In the genomic region with DNA sequence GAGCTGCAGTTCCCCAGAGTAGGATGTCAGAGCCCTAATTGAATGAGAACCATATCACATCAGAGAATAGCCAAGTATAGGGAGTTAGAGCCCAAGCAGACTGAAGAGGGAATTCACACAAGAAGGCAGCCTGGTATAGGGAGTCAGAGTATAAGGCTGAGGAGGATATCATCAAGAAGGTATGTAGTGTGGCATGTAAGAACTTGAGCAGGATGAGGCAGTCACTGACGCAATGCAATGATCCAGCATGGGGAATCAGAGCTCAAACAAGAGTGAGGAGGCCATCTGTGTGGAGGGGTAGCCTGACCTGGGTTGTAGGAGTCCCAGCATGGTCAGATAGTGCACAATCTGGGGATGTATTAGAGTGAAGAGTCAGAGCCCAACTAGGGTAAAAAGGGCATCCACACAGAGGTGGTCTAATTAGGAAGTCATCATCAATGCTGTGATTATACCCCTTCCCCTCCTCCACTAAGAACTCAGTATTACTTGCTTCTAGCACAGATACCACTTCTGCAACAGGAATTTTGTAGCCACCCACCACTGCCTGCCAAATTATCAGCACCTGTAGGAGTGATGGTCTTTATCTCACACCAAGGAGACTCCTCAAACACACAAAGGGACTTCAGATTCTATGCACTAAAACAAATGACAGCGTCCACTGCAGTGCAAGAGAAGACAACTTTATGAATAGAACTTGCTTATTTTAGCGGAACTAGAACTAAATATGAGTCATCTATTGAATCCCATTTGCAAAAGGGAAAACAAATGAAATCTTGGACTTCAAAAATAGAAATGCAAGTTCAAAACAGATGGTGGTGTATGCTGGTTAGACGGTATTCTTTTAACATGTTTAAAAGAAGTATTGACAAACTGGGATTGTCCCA, we compare ENCODE assay signal across 9 cellular contexts.
DNase-seq lines count a peak whose midpoint lies in the region; ATAC-seq, FAIRE-seq and TF ChIP-seq lines count a peak whose summit lies in the region.
"Had no signal": no experiment of that assay in that cellular context is flagged by ENCODE, and none has a peak within 500 bp of the region (broad histone marks: within the 10 kb centered on the region; RNA-seq: fewer than 3 reads in every experiment).

No MANE protein-coding gene starts in this region.

- ATAC-seq in GM21786 (IDR thresholded peaks at IDR 0.05; ENCODE audit: unreplicated experiment) (peak; percentile 81), HG02970 (IDR thresholded peaks at IDR 0.05; ENCODE audit: low FRiP score, unreplicated experiment) (no peak), GM21381 (IDR thresholded peaks at IDR 0.05; ENCODE audit: unreplicated experiment) (no peak)

- peak; percentile 65 for FAIRE-seq in GM12891 (lab: Jason Lieb, UNC)

- DNase-seq in GM12891 (ENCODE audit: insufficient read length, low spot score) (no peak), HT1080 (ENCODE audit: low read depth) (peak; percentile 51), inferior parietal cortex (ENCODE audit: extremely low spot score) (peak; percentile 23), midbrain (lab: John Stamatoyannopoulos, UW) (no peak)
- DNase-seq in activated CD4-positive, alpha-beta T cell treated with anti-CD3 and anti-CD28 coated beads, Interleukin-2, amount 50 U/mL, for 1 hour = no peak
- DNase-seq: DND-41 had no signal

- TF ChIP-seq POLR2A in GM12891 (IDR thresholded peaks at IDR 0.05; ENCODE audit: low read depth, low read length) = no peak

TF ChIP-seq in GM12891, 5 proteins besides CTCF, POLR2A, EP300 and RAD21:
- TF ChIP-seq SPI1 (IDR thresholded peaks at IDR 0.05; ENCODE audit: low read depth, low read length) (peak; percentile 62), PAX5 (IDR thresholded peaks at IDR 0.05; ENCODE audit: insufficient read depth, low read length, severe bottlenecking) (no peak)

Comparison
In these comparisons a context has a peak if more than half of its experiments do, and no peak if none do; other contexts are left out.
1. DNase-seq: peak in HT1080 (single experiment) and inferior parietal cortex (single experiment); none in GM12891 (single experiment), activated CD4-positive, alpha-beta T cell treated with anti-CD3 and anti-CD28 coated beads, Interleukin-2, amount 50 U/mL, for 1 hour (single experiment) and midbrain (single experiment).